ENCODE assay signal across 8 cellular contexts in genomic region chr16:82263456-82264159, GRCh38.
A peak's percentile ranks its signal among the peaks of the same experiment; 100 is the strongest.
DNase-seq lines count a peak whose midpoint lies in the region; ATAC-seq and TF ChIP-seq lines count a peak whose summit lies in the region.

No MANE protein-coding gene starts in this region.

- no peak for TF ChIP-seq POLR2A in NB4 (IDR thresholded peaks at IDR 0.05; ENCODE audit: extremely low read depth, insufficient read length)

- no peak overlapping the region for H3K4me3 ChIP-seq in NB4 (ENCODE audit: low read depth, low read length)

- TF ChIP-seq CTCF in NB4 (IDR thresholded peaks at IDR 0.05; ENCODE audit: low read depth, low read length) = peak; percentile 93

- ATAC-seq in GM21515 (IDR thresholded peaks at IDR 0.05; ENCODE audit: unreplicated experiment) (peak; percentile 78), GM19324 (IDR thresholded peaks at IDR 0.05; ENCODE audit: low FRiP score, unreplicated experiment) (no peak)

- no peak overlapping the region for H3K27ac ChIP-seq in caudate nucleus (ENCODE audit: low read depth, low read length)

- peak; percentile 17 for DNase-seq in CMK (ENCODE audit: low read depth)
- peak; percentile 65 for DNase-seq in NB4 (ENCODE audit: low read depth)
- DNase-seq in activated CD4-positive, CD25-positive, alpha-beta regulatory T cell (lab: John Stamatoyannopoulos, UW) = peak in 3 of 4 experiments; percentile 4 to 10 (median 10)
- DNase-seq in caudate nucleus (lab: John Stamatoyannopoulos, UW) = peak in 53 of 61 donors; percentile 3 to 81 (median 29)
- peak; percentile 55 for DNase-seq in kidney tubule cell (ENCODE audit: low spot score)
- DNase-seq in stimulated activated CD4-positive, alpha-beta T cell treated with anti-CD3 and anti-CD28 coated beads, Interleukin-4, amount 100 ng/mL, for 24 hours = peak; percentile 54

Comparison
In these comparisons a context has a peak if more than half of its experiments do, and no peak if none do; other contexts are left out.
1. DNase-seq: peak in every context shown above with its lines; median percentile 65 in NB4; 55 in kidney tubule cell; 54 in stimulated activated CD4-positive, alpha-beta T cell treated with anti-CD3 and anti-CD28 coated beads, Interleukin-4, amount 100 ng/mL, for 24 hours; 29 in caudate nucleus; 17 in CMK; 10 in activated CD4-positive, CD25-positive, alpha-beta regulatory T cell.